16 cellular contexts compared by ENCODE assay signal in the genomic region with DNA sequence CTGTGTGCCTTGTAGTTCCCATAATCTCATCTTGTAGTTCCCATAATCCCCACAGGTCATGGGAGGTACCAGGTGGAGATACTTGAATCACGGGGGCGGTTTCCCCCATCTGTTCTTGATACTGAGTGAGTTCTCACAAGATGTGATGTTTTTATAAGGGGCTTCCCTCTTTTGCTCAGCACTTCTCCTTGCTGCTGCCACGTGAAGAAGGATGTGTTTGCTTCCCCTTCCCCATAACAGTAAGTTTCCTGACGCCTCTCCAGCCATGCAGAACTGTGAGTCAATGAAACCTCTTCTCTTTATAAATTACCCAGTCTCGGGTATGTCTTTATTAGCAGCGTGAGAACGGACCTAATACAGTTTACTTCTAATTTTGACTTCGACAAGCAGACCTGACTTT. TPM values are rescaled to one million over a fixed set of nuclear protein-coding genes. Genes with fewer than 3 reads are reported as not detected.
"Had no signal": no experiment of that assay in that cellular context is flagged by ENCODE, and none has a peak within 500 bp of the region (broad histone marks: within the 10 kb centered on the region; RNA-seq: fewer than 3 reads in every experiment).

No MANE protein-coding gene starts in this region.

- H3K27ac Mint-ChIP-seq: natural killer cell treated with Interleukin-12 subunit alpha and Interleukin-12 subunit beta and Interleukin-15 and Interleukin-18, amount 100 ng/mL, for 72 hours; progenitor cell of endocrine pancreas had no signal

- H3K27ac ChIP-seq: right atrium auricular region, transverse colon had no signal

- H3K27me3 Mint-ChIP-seq: progenitor cell of endocrine pancreas had no signal

- H3K4me3 ChIP-seq: right atrium auricular region, transverse colon had no signal

- H3K27me3 ChIP-seq: right atrium auricular region, transverse colon had no signal

- H3K4me1 ChIP-seq: right atrium auricular region, transverse colon had no signal

- DNase-seq: activated CD4-positive, alpha-beta T cell treated with anti-CD3 and anti-CD28 coated beads, Interleukin-2, amount 50 U/mL, for 4 hours; activated CD4-positive, CD25-positive, alpha-beta regulatory T cell treated with anti-CD3 and anti-CD28 coated beads, Interleukin-2, amount 50 U/mL, for 72 hours; activated naive CD4-positive, alpha-beta T cell treated with Interleukin-2 at 50 U/mL for 16 hours; activated T-cell treated with anti-CD3 and anti-CD28 coated beads for 4 hours; hypothalamus; kidney glomerular epithelial cell; left ventricle myocardium superior; mesendoderm; stimulated activated CD4-positive, alpha-beta T cell treated with anti-CD3 and anti-CD28 coated beads, Interleukin-4, amount 100 ng/mL, for 1 hour; stimulated activated naive CD4-positive, alpha-beta T cell; transverse colon had no signal

- H3K4me3 Mint-ChIP-seq: natural killer cell treated with Interleukin-12 subunit alpha and Interleukin-12 subunit beta and Interleukin-15 and Interleukin-18, amount 100 ng/mL, for 72 hours had no signal

- H3K36me3 ChIP-seq: right atrium auricular region, transverse colon had no signal

- ATAC-seq: esophagus mucosa; left ventricle myocardium superior; natural killer cell treated with Interleukin-12 subunit alpha and Interleukin-12 subunit beta and Interleukin-15 and Interleukin-18, amount 100 ng/mL, for 72 hours had no signal

RNA-seq across cellular contexts. Expression of a gene that starts 14.0 kb away (rescaled TPM):
- total RNA-seq: astrocyte, left ventricle myocardium superior had no signal
